Comparison of ENCODE assay signal across 15 cellular contexts in the genomic region with DNA sequence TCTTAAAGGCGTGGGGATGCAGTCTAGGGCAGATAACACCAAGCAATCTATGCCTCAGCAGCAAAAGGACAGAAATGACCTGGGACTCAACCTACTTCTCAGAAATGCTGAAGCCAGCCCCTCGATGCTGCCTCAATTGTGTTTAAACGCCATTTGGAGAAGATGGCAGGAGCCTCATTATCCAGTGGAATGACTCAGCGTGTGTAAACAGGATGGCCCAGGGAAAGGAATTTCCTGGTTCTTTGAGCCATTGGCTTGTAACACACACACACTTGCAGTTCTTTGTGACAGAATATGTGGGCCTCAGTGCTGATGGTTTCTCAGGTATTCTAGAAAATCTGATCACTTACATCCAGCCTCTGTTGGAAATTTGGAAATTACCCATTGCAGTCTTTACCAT.
DNase-seq lines count a peak whose midpoint lies in the region; ATAC-seq and TF ChIP-seq lines count a peak whose summit lies in the region.
"Had no signal": no experiment of that assay in that cellular context is flagged by ENCODE, and none has a peak within 500 bp of the region (broad histone marks: within the 10 kb centered on the region; RNA-seq: fewer than 3 reads in every experiment).

No MANE protein-coding gene starts in this region.

- H3K27me3 Mint-ChIP-seq in endothelial cell (ENCODE audit: unreplicated experiment) (no peaks in the 10 kb centered on the region), nephron progenitor cell (ENCODE audit: low read depth, poor library complexity) (peaks cover 4% of the 10 kb centered on the region)

- H3K9me3 ChIP-seq in MG63 = no peaks in the 10 kb centered on the region; the same call in 1 of the 2 replicates

- no peaks in the 10 kb centered on the region for H3K36me3 Mint-ChIP-seq in endothelial cell (ENCODE audit: low read depth, unreplicated experiment)
- no peaks in the 10 kb centered on the region for H3K36me3 Mint-ChIP-seq in nephron progenitor cell (ENCODE audit: low read depth)
- H3K36me3 Mint-ChIP-seq: stimulated activated effector memory CD8-positive, alpha-beta T cell treated with anti-CD3 and anti-CD28 coated beads, Interleukin-12 subunit alpha, Interleukin-12 subunit beta, amount 100 ng/mL, for 72 hours had no signal

- H3K4me3 Mint-ChIP-seq in endothelial cell (ENCODE audit: unreplicated experiment) (no peak overlapping the region), nephron progenitor cell (no peak overlapping the region)
- H3K4me3 Mint-ChIP-seq: stimulated activated effector memory CD8-positive, alpha-beta T cell treated with anti-CD3 and anti-CD28 coated beads, Interleukin-12 subunit alpha, Interleukin-12 subunit beta, amount 100 ng/mL, for 72 hours had no signal

- H3K27ac Mint-ChIP-seq in endothelial cell (ENCODE audit: unreplicated experiment) (peak overlapping the region; percentile 86), nephron progenitor cell (peak overlapping the region; percentile 71)
- H3K27ac Mint-ChIP-seq: activated T-helper 2 cell treated with anti-CD3 and anti-CD28 coated beads, Interferon-gamma antibody, Interleukin-2, Interleukin-4, amounts not matched to agents 10 μg/mL and 5 μg/mL and 100 μg/mL, durations not matched to agents 14 hours and 24 hours and 36 hours; stimulated activated effector memory CD8-positive, alpha-beta T cell treated with anti-CD3 and anti-CD28 coated beads, Interleukin-12 subunit alpha, Interleukin-12 subunit beta, amount 100 ng/mL, for 72 hours had no signal

- H3K4me1 Mint-ChIP-seq in endothelial cell (ENCODE audit: unreplicated experiment) (peaks cover 54% of the 10 kb centered on the region), nephron progenitor cell (peaks cover 91% of the 10 kb centered on the region)
- H3K4me1 Mint-ChIP-seq: stimulated activated effector memory CD8-positive, alpha-beta T cell treated with anti-CD3 and anti-CD28 coated beads, Interleukin-12 subunit alpha, Interleukin-12 subunit beta, amount 100 ng/mL, for 72 hours had no signal

- no peak overlapping the region for H3K4me3 ChIP-seq in MG63

- no peaks in the 10 kb centered on the region for H3K27me3 ChIP-seq in MG63

- H3K9me3 Mint-ChIP-seq in endothelial cell (ENCODE audit: unreplicated experiment) (no peaks in the 10 kb centered on the region), nephron progenitor cell (peaks cover 3% of the 10 kb centered on the region)
- H3K9me3 Mint-ChIP-seq: activated T-helper 2 cell treated with anti-CD3 and anti-CD28 coated beads, Interferon-gamma antibody, Interleukin-2, Interleukin-4, amounts not matched to agents 10 μg/mL and 5 μg/mL and 100 μg/mL, durations not matched to agents 14 hours and 24 hours and 36 hours; stimulated activated effector memory CD8-positive, alpha-beta T cell treated with anti-CD3 and anti-CD28 coated beads, Interleukin-12 subunit alpha, Interleukin-12 subunit beta, amount 100 ng/mL, for 72 hours had no signal

- no peak for TF ChIP-seq CTCF in endothelial cell (IDR thresholded peaks at IDR 0.05; ENCODE audit: unreplicated experiment)
- TF ChIP-seq CTCF in nephron progenitor cell (IDR thresholded peaks at IDR 0.05) = no peak

- DNase-seq in Daoy (ENCODE audit: low read depth) (peak; percentile 81), MG63 (peak; percentile 54), endothelial cell (ENCODE audit: low spot score) (no peak), nephron progenitor cell (no peak), DMS79 (lab: John Stamatoyannopoulos, UW) (no peak), NCI-H510A (lab: John Stamatoyannopoulos, UW) (no peak), NCI-H526 treated with DMSO at 0.1 percent for 48 hours (lab: John Stamatoyannopoulos, UW) (no peak)
- DNase-seq: activated CD4-positive, alpha-beta T cell treated with anti-CD3 and anti-CD28 coated beads for 48 hours; central memory CD4-positive, alpha-beta T cell; NCI-H446 treated with DMSO at 0.1 percent for 48 hours; occipital lobe; stimulated activated CD4-positive, alpha-beta T cell treated with anti-CD3 and anti-CD28 coated beads, Interleukin-1b, Interleukin-23, amount 100 ng/mL, for 48 hours had no signal

- ATAC-seq in HG02759 (IDR thresholded peaks at IDR 0.05; ENCODE audit: unreplicated experiment) = no peak
- ATAC-seq: stimulated activated effector memory CD8-positive, alpha-beta T cell treated with anti-CD3 and anti-CD28 coated beads, Interleukin-12 subunit alpha, Interleukin-12 subunit beta, amount 100 ng/mL, for 72 hours had no signal

- no peaks in the 10 kb centered on the region for H3K36me3 ChIP-seq in MG63

Comparison
In these comparisons a context has a peak if more than half of its experiments do, and no peak if none do; other contexts are left out.
1. DNase-seq: peak in Daoy (single experiment) and MG63 (single experiment); none in endothelial cell (single experiment), nephron progenitor cell (single experiment), DMS79 (single experiment), NCI-H510A (single experiment) and NCI-H526 treated with DMSO at 0.1 percent for 48 hours (single experiment).